8 cellular contexts compared by ENCODE assay signal in genomic region chr19:36009220-36009619, GRCh38. TPM values are rescaled to one million over a fixed set of nuclear protein-coding genes. Genes with fewer than 3 reads are reported as not detected.
DNase-seq lines count a peak whose midpoint lies in the region; ATAC-seq and TF ChIP-seq lines count a peak whose summit lies in the region.

No MANE protein-coding gene starts in this region.

- WGBS in suprapubic skin = 1% methylated on average over 31 of the region's 50 CpGs

- no peaks in the 10 kb centered on the region for H3K9me3 ChIP-seq in mononuclear cell (ENCODE audit: low read depth, low read length)
- H3K9me3 ChIP-seq in suprapubic skin = no peaks in the 10 kb centered on the region

- H3K4me3 Mint-ChIP-seq in activated CD8-positive, alpha-beta T cell treated with anti-CD3 and anti-CD28 coated beads, Interleukin-2, amount 10 ng/mL, durations not matched to agents 7 days and 5 days = peak overlapping the region; percentile 29

- CTCF ChIA-PET in activated CD8-positive, alpha-beta T cell treated with anti-CD3 and anti-CD28 coated beads, Interleukin-2, amount 10 ng/mL, durations not matched to agents 7 days and 5 days (lab: Charles Lee) = no interaction called here

- no peak for TF ChIP-seq EP300 in suprapubic skin (IDR thresholded peaks at IDR 0.05)

- POLR2A ChIA-PET in activated CD8-positive, alpha-beta T cell treated with anti-CD3 and anti-CD28 coated beads, Interleukin-2, amount 10 ng/mL, durations not matched to agents 7 days and 5 days (lab: Charles Lee) = no interaction called here

- ATAC-seq in activated CD8-positive, alpha-beta T cell treated with anti-CD3 and anti-CD28 coated beads, Interleukin-2, amount 10 ng/mL, durations not matched to agents 7 days and 5 days = peak; percentile 14
- ATAC-seq in GM18868 (IDR thresholded peaks at IDR 0.05; ENCODE audit: unreplicated experiment) = no peak
- no peak for ATAC-seq in HG03175 (IDR thresholded peaks at IDR 0.05; ENCODE audit: unreplicated experiment)

- no peaks in the 10 kb centered on the region for H3K9me3 Mint-ChIP-seq in activated CD8-positive, alpha-beta T cell treated with anti-CD3 and anti-CD28 coated beads, Interleukin-2, amount 10 ng/mL, durations not matched to agents 7 days and 5 days (ENCODE audit: insufficient read depth)

- H3K4me1 ChIP-seq in mononuclear cell (ENCODE audit: insufficient read depth, low read length) (peaks cover 21% of the 10 kb centered on the region), suprapubic skin (peaks cover 25% of the 10 kb centered on the region)

- peak overlapping the region; percentile 4 for H3K4me3 ChIP-seq in mononuclear cell (ENCODE audit: low read length)
- H3K4me3 ChIP-seq in suprapubic skin = peak overlapping the region; percentile 56

- H3K27ac ChIP-seq in epithelial cell of prostate (peak overlapping the region; percentile 29), suprapubic skin (peak overlapping the region; percentile 45)

- H3K36me3 Mint-ChIP-seq in activated CD8-positive, alpha-beta T cell treated with anti-CD3 and anti-CD28 coated beads, Interleukin-2, amount 10 ng/mL, durations not matched to agents 7 days and 5 days (ENCODE audit: low read depth) = peaks cover 9% of the 10 kb centered on the region

- no peak for TF ChIP-seq CTCF in suprapubic skin (IDR thresholded peaks at IDR 0.05)

- H3K4me1 Mint-ChIP-seq in activated CD8-positive, alpha-beta T cell treated with anti-CD3 and anti-CD28 coated beads, Interleukin-2, amount 10 ng/mL, durations not matched to agents 7 days and 5 days (ENCODE audit: low read depth) = peaks cover 24% of the 10 kb centered on the region

- no peak for TF ChIP-seq POLR2A in suprapubic skin (IDR thresholded peaks at IDR 0.05)

- no peaks in the 10 kb centered on the region for H3K27me3 Mint-ChIP-seq in activated CD8-positive, alpha-beta T cell treated with anti-CD3 and anti-CD28 coated beads, Interleukin-2, amount 10 ng/mL, durations not matched to agents 7 days and 5 days (ENCODE audit: low read depth)

- no peaks in the 10 kb centered on the region for H3K27me3 ChIP-seq in mononuclear cell (ENCODE audit: insufficient read depth, low read length)
- H3K27me3 ChIP-seq in suprapubic skin = no peaks in the 10 kb centered on the region

- DNase-seq in EL = peak; percentile 69
- peak; percentile 24 for DNase-seq in NCI-H2171 treated with DMSO at 0.1 percent for 48 hours (lab: John Stamatoyannopoulos, UW)
- DNase-seq in activated CD8-positive, alpha-beta T cell treated with anti-CD3 and anti-CD28 coated beads, Interleukin-2, amount 10 ng/mL, durations not matched to agents 7 days and 5 days = peak; percentile 51
- no peak for DNase-seq in epithelial cell of prostate (ENCODE audit: low read depth, low spot score)
- peak in 1 of 2 donors; percentile 78 for DNase-seq in suprapubic skin (ENCODE audit: low spot score in 2 of 2)

- H3K27ac Mint-ChIP-seq in activated CD8-positive, alpha-beta T cell treated with anti-CD3 and anti-CD28 coated beads, Interleukin-2, amount 10 ng/mL, durations not matched to agents 7 days and 5 days = peak overlapping the region; percentile 51

- no peaks in the 10 kb centered on the region for H3K36me3 ChIP-seq in suprapubic skin

RNA-seq across cellular contexts. Expression of gene SYNE4, which starts 0.6 kb away (rescaled TPM):
- total RNA-seq in activated CD8-positive, alpha-beta T cell treated with anti-CD3 and anti-CD28 coated beads, Interleukin-2, amount 10 ng/mL, durations not matched to agents 7 days and 5 days = 1 to 10 TPM; 1.8 to 2.6 TPM
- total RNA-seq in mononuclear cell (0.10 TPM), suprapubic skin (1 to 10 TPM in 3 of 4 donors, under 1 TPM in 1; 0.42 to 3.0 (median 1.8) TPM)

RNA-seq across cellular contexts. Expression of gene ALKBH6, which starts 4.8 kb away (rescaled TPM):
- 10 to 100 TPM; 43.3 to 47.2 TPM for total RNA-seq in activated CD8-positive, alpha-beta T cell treated with anti-CD3 and anti-CD28 coated beads, Interleukin-2, amount 10 ng/mL, durations not matched to agents 7 days and 5 days
- 6.6 TPM for total RNA-seq in mononuclear cell
- 10 to 100 TPM; 21.1 to 33.2 (median 24.9) TPM for total RNA-seq in suprapubic skin

RNA-seq across cellular contexts. Expression of gene SDHAF1, which starts 14.2 kb away (rescaled TPM):
- total RNA-seq in activated CD8-positive, alpha-beta T cell treated with anti-CD3 and anti-CD28 coated beads, Interleukin-2, amount 10 ng/mL, durations not matched to agents 7 days and 5 days = 10 to 100 TPM; 20.1 to 21.4 TPM
- total RNA-seq in mononuclear cell = 8.3 TPM
- total RNA-seq in suprapubic skin = 10 to 100 TPM; 21.6 to 29.6 (median 27.5) TPM

RNA-seq across cellular contexts. Expression of gene CLIP3, which starts 23.5 kb away (rescaled TPM):
- 1 to 10 TPM in 1 of 2 experiments, under 1 TPM in 1; 0.74 to 1.7 TPM for total RNA-seq in activated CD8-positive, alpha-beta T cell treated with anti-CD3 and anti-CD28 coated beads, Interleukin-2, amount 10 ng/mL, durations not matched to agents 7 days and 5 days
- total RNA-seq in mononuclear cell = 0.10 TPM
- 1 to 10 TPM; 2.2 to 3.0 (median 2.7) TPM for total RNA-seq in suprapubic skin

RNA-seq across cellular contexts. Expression of gene THAP8, which starts 44.9 kb away (rescaled TPM):
- total RNA-seq in activated CD8-positive, alpha-beta T cell treated with anti-CD3 and anti-CD28 coated beads, Interleukin-2, amount 10 ng/mL, durations not matched to agents 7 days and 5 days = 1 to 10 TPM; 5.7 to 5.8 TPM
- 0.42 TPM for total RNA-seq in mononuclear cell
- total RNA-seq in suprapubic skin = 10 to 100 TPM in 3 of 4 donors, 1 to 10 TPM in 1; 5.7 to 20.4 (median 10.9) TPM
